15 cellular contexts compared by ENCODE assay signal in genomic region chr9:37965116-37965515, GRCh38.
DNase-seq lines count a peak whose midpoint lies in the region; ATAC-seq, FAIRE-seq and TF ChIP-seq lines count a peak whose summit lies in the region.
"Had no signal": no experiment of that assay in that cellular context is flagged by ENCODE, and none has a peak within 500 bp of the region (broad histone marks: within the 10 kb centered on the region; RNA-seq: fewer than 3 reads in every experiment).

No MANE protein-coding gene starts in this region.

- DNase-seq in A549 (ENCODE audit: low read depth in 1 of 2, low spot score in 1 of 2) (no peak), adipocyte (ENCODE audit: low read depth) (no peak), esophagus squamous epithelium (lab: John Stamatoyannopoulos, UW) (no peak), prostate gland (ENCODE audit: low spot score) (no peak), gastrocnemius medialis (no peak), NCI-H2196 (lab: John Stamatoyannopoulos, UW; ENCODE audit: unreplicated experiment) (no peak)
- DNase-seq in activated CD4-positive, CD25-positive, alpha-beta regulatory T cell treated with anti-CD3 and anti-CD28 coated beads, Interleukin-2, amount 50 U/mL, for 72 hours, result no peak
- DNase-seq: activated naive CD4-positive, alpha-beta T cell treated with Interleukin-2 at 50 U/mL for 16 hours; islet precursor cell; natural killer cell; NCI-H1417; NCI-H524 treated with DMSO at 0.1 percent for 48 hours had no signal

- TF ChIP-seq CTCF in A549 (IDR thresholded peaks at IDR 0.05) (no peak), esophagus squamous epithelium (IDR thresholded peaks at IDR 0.05) (no peak), prostate gland (IDR thresholded peaks at IDR 0.05) (no peak), gastrocnemius medialis (IDR thresholded peaks at IDR 0.05 in 4 of 5, conservative IDR thresholded peaks at IDR 0.05 in 1 of 5) (no peak)

- CTCF ChIA-PET in A549 (lab: Yijun Ruan, JAX), result interaction anchor here (1.4 kb wide), 1 partner anchor 51 kb away, joined by 6 read pairs; no protein-coding TSS in a partner anchor

- TF ChIP-seq RAD21 in A549 (conservative IDR thresholded peaks at IDR 0.05 in 1 of 2, IDR thresholded peaks at IDR 0.05 in 1 of 2), result no peak

- H3K9ac ChIP-seq in adipocyte (ENCODE audit: low read length), result peak overlapping the region; percentile 35

- TF ChIP-seq POLR2A in A549 (IDR thresholded peaks at IDR 0.05; ENCODE audit: low read length) (no peak), esophagus squamous epithelium (IDR thresholded peaks at IDR 0.05) (no peak), prostate gland (IDR thresholded peaks at IDR 0.05) (no peak), gastrocnemius medialis (IDR thresholded peaks at IDR 0.05) (no peak)

- POLR2A ChIA-PET in A549 (lab: Yijun Ruan, JAX), result no interaction called here

- peak overlapping the region; percentile 74 to 85 for H3K27ac ChIP-seq in A549
- H3K27ac ChIP-seq in esophagus squamous epithelium, result peak overlapping the region; percentile 83 to 91 (median 85)
- H3K27ac ChIP-seq in prostate gland, result peak overlapping the region; percentile 76 to 78
- H3K27ac ChIP-seq in gastrocnemius medialis, result no peak overlapping the region

- H3K4me1 ChIP-seq in A549 (peaks cover 70% of the 10 kb centered on the region), adipocyte (ENCODE audit: control insufficient read depth, insufficient read depth, low read length) (peaks cover 39% of the 10 kb centered on the region), esophagus squamous epithelium (peaks cover 47 to 76% (median 61%) of the 10 kb centered on the region in 3 donors), prostate gland (replicated peaks) (peaks cover 15% of the 10 kb centered on the region), gastrocnemius medialis (no peaks in the 10 kb centered on the region)

- H3K36me3 ChIP-seq in adipocyte (ENCODE audit: control insufficient read depth, insufficient read depth, low read length, severe bottlenecking), result no peaks in the 10 kb centered on the region
- peaks cover 0 to 7% (median 0%) of the 10 kb centered on the region in 3 donors for H3K36me3 ChIP-seq in esophagus squamous epithelium
- H3K36me3 ChIP-seq in prostate gland, result no peaks in the 10 kb centered on the region
- no peaks in the 10 kb centered on the region for H3K36me3 ChIP-seq in gastrocnemius medialis
- H3K36me3 ChIP-seq: gastroesophageal sphincter had no signal

- in situ Hi-C loops in gastrocnemius medialis (cut with MboI; ENCODE audit: low sequenced_read_pairs in 4 of 4), result no loop called here

- no peak for TF ChIP-seq EP300 in A549 (IDR thresholded peaks at IDR 0.05)

- 46% methylated on average over 2 of the region's 2 CpGs for WGBS in A549 (ENCODE audit: missing lambda C conversion rate)
- WGBS in esophagus squamous epithelium, 2 donors, result 33 to 52% methylated on average over 2 of the region's 2 CpGs
- WGBS in prostate gland, result 52% methylated on average over 2 of the region's 2 CpGs

- intact Hi-C loops in esophagus squamous epithelium (cut with DNase I), result loop anchor here (10.0 kb wide), 1 partner anchor 60 kb away; no protein-coding TSS in a partner anchor
- intact Hi-C loops in prostate gland (cut with DNase I), result no loop called here
- intact Hi-C loops in gastrocnemius medialis (cut with DNase I; ENCODE audit: low total_unique reads), result no loop called here

- H3K27me3 ChIP-seq in adipocyte (replicated peaks; ENCODE audit: control insufficient read depth, insufficient read depth, low read length) (no peaks in the 10 kb centered on the region), esophagus squamous epithelium (no peaks in the 10 kb centered on the region), prostate gland (replicated peaks; ENCODE audit: insufficient read depth) (no peaks in the 10 kb centered on the region), gastrocnemius medialis (no peaks in the 10 kb centered on the region)
- H3K27me3 ChIP-seq: gastroesophageal sphincter had no signal

- ATAC-seq in A549 (peak; percentile 1 to 3; a peak in 2 of 6 replicates), HG02798 (IDR thresholded peaks at IDR 0.05; ENCODE audit: poor library complexity, unreplicated experiment) (no peak), gastrocnemius medialis (no peak)

- no peak overlapping the region for H3K4me3 ChIP-seq in A549
- no peak overlapping the region for H3K4me3 ChIP-seq in adipocyte (ENCODE audit: low read length)
- no peak overlapping the region for H3K4me3 ChIP-seq in esophagus squamous epithelium
- no peak overlapping the region for H3K4me3 ChIP-seq in prostate gland
- no peak overlapping the region for H3K4me3 ChIP-seq in gastrocnemius medialis
- H3K4me3 ChIP-seq: gastroesophageal sphincter had no signal

- no peaks in the 10 kb centered on the region for H3K9me3 ChIP-seq in A549
- no peaks in the 10 kb centered on the region for H3K9me3 ChIP-seq in adipocyte (ENCODE audit: control insufficient read depth, low read length)
- no peaks in the 10 kb centered on the region for H3K9me3 ChIP-seq in esophagus squamous epithelium
- no peaks in the 10 kb centered on the region for H3K9me3 ChIP-seq in prostate gland
- no peaks in the 10 kb centered on the region for H3K9me3 ChIP-seq in gastrocnemius medialis
- H3K9me3 ChIP-seq: gastroesophageal sphincter had no signal

- peak overlapping the region; percentile 80 for H3K4me2 ChIP-seq in A549

- FAIRE-seq in A549 (lab: Jason Lieb, UNC), result no peak
- FAIRE-seq: TTC549 had no signal

TF ChIP-seq in A549, 52 proteins besides CTCF, POLR2A, EP300 and RAD21:
- TF ChIP-seq EHF (CRISPR knock-in tag; IDR thresholded peaks at IDR 0.05) (no peak), NFE2L2 (conservative IDR thresholded peaks at IDR 0.05; ENCODE audit: low read length) (no peak), ZFP36 (IDR thresholded peaks at IDR 0.05; ENCODE audit: borderline replicate concordance, partially characterized antibody) (no peak), HDAC2 (IDR thresholded peaks at IDR 0.05) (no peak), CHD4 (IDR thresholded peaks at IDR 0.05; ENCODE audit: borderline replicate concordance) (no peak), TP53 (CRISPR knock-in tag; IDR thresholded peaks at IDR 0.05) (no peak), FOSB (CRISPR knock-in tag; IDR thresholded peaks at IDR 0.05) (no peak)
- TF ChIP-seq, protein P1, sequence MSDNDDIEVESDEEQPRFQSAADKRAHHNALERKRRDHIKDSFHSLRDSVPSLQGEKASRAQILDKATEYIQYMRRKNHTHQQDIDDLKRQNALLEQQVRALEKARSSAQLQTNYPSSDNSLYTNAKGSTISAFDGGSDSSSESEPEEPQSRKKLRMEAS (IDR thresholded peaks at IDR 0.05), result no peak
- TF ChIP-seq, protein P2, sequence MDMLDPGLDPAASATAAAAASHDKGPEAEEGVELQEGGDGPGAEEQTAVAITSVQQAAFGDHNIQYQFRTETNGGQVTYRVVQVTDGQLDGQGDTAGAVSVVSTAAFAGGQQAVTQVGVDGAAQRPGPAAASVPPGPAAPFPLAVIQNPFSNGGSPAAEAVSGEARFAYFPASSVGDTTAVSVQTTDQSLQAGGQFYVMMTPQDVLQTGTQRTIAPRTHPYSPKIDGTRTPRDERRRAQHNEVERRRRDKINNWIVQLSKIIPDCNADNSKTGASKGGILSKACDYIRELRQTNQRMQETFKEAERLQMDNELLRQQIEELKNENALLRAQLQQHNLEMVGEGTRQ (IDR thresholded peaks at IDR 0.05), result no peak

Comparison
In these comparisons a context has a peak if more than half of its experiments do, and no peak if none do; other contexts are left out.
1. ATAC-seq: peak in A549 (2 of 2); none in HG02798 (single experiment) and gastrocnemius medialis (0 of 2).
2. H3K27ac ChIP-seq: peak in A549 (2 of 2), esophagus squamous epithelium (4 of 4) and prostate gland (2 of 2); none in gastrocnemius medialis (0 of 4).